Comparison of ENCODE assay signal across 9 cellular contexts in genomic region chr12:126069549-126070165, GRCh38.
DNase-seq lines count a peak whose midpoint lies in the region; ATAC-seq and TF ChIP-seq lines count a peak whose summit lies in the region.
"Had no signal": no experiment of that assay in that cellular context is flagged by ENCODE, and none has a peak within 500 bp of the region (broad histone marks: within the 10 kb centered on the region; RNA-seq: fewer than 3 reads in every experiment).

No MANE protein-coding gene starts in this region.

- H3K9me3 Mint-ChIP-seq in activated naive CD4-positive, alpha-beta T cell treated with anti-CD3 and anti-CD28 coated beads, Interleukin-2, amount 10 ng/mL, durations not matched to agents 7 days and 5 days: peaks cover 3% of the 10 kb centered on the region

- no peak for TF ChIP-seq EP300 in transverse colon (IDR thresholded peaks at IDR 0.05; ENCODE audit: low read depth)

- TF ChIP-seq CTCF in transverse colon (IDR thresholded peaks at IDR 0.05): peak; percentile 22 to 41 (median 32)

- 22 to 39% methylated on average over 2 to 4 of the region's 4 CpGs for WGBS in transverse colon (ENCODE audit: low coverage in 1 of 2), 2 donors

- H3K27me3 Mint-ChIP-seq in activated naive CD4-positive, alpha-beta T cell treated with anti-CD3 and anti-CD28 coated beads, Interleukin-2, amount 10 ng/mL, durations not matched to agents 7 days and 5 days: no peaks in the 10 kb centered on the region

- peak; percentile 46 for ATAC-seq in HG03095 (IDR thresholded peaks at IDR 0.05; ENCODE audit: unreplicated experiment)
- ATAC-seq: CD8-positive, alpha-beta T cell had no signal

- DNase-seq in NCI-H446 (lab: John Stamatoyannopoulos, UW) (peak; percentile 12 to 55), NCI-H446 treated with DMSO at 0.1 percent for 48 hours (lab: John Stamatoyannopoulos, UW) (no peak), NCI-H82 (lab: John Stamatoyannopoulos, UW) (peak; percentile 89), left kidney (ENCODE audit: low read depth, low spot score) (peak; percentile 68), transverse colon (peak; percentile 18), NCI-H226 (no peak)
- peak; percentile 67 for DNase-seq in activated naive CD4-positive, alpha-beta T cell treated with anti-CD3 and anti-CD28 coated beads, Interleukin-2, amount 10 ng/mL, durations not matched to agents 7 days and 5 days

- CTCF ChIA-PET in activated naive CD4-positive, alpha-beta T cell treated with anti-CD3 and anti-CD28 coated beads, Interleukin-2, amount 10 ng/mL, durations not matched to agents 7 days and 5 days (lab: Charles Lee): interaction anchor here (0.5 to 3.4 kb wide), 7 partner anchors 11 to 2000 kb away, joined by 3 to 17 read pairs (median 3); no protein-coding TSS in a partner anchor

- no peak for TF ChIP-seq POLR2A in transverse colon (IDR thresholded peaks at IDR 0.05)

- H3K9me3 ChIP-seq in transverse colon: peaks cover 7% of the 10 kb centered on the region in 2 donors

- H3K27ac Mint-ChIP-seq in activated naive CD4-positive, alpha-beta T cell treated with anti-CD3 and anti-CD28 coated beads, Interleukin-2, amount 10 ng/mL, durations not matched to agents 7 days and 5 days: no peak overlapping the region
- H3K27ac Mint-ChIP-seq: CD8-positive, alpha-beta T cell had no signal

- in situ Hi-C loops in transverse colon (cut with MboI; ENCODE audit: low pct_ligation_motif_present in 1 of 4, low pct_unique_long_range_greater_than_20kb in 1 of 4, low sequenced_read_pairs in 3 of 4): no loop called here

- no peaks in the 10 kb centered on the region for H3K4me1 ChIP-seq in transverse colon

- no peak overlapping the region for H3K4me3 Mint-ChIP-seq in activated naive CD4-positive, alpha-beta T cell treated with anti-CD3 and anti-CD28 coated beads, Interleukin-2, amount 10 ng/mL, durations not matched to agents 7 days and 5 days
- H3K4me3 Mint-ChIP-seq: CD8-positive, alpha-beta T cell had no signal

- no peaks in the 10 kb centered on the region for H3K36me3 Mint-ChIP-seq in activated naive CD4-positive, alpha-beta T cell treated with anti-CD3 and anti-CD28 coated beads, Interleukin-2, amount 10 ng/mL, durations not matched to agents 7 days and 5 days
- H3K36me3 Mint-ChIP-seq: CD8-positive, alpha-beta T cell had no signal

- no peak overlapping the region for H3K4me3 ChIP-seq in transverse colon

- intact Hi-C loops in transverse colon (cut with DNase I; ENCODE audit: low total_unique reads): no loop called here

- H3K36me3 ChIP-seq in transverse colon: no peaks in the 10 kb centered on the region

- no peaks in the 10 kb centered on the region for H3K4me1 Mint-ChIP-seq in activated naive CD4-positive, alpha-beta T cell treated with anti-CD3 and anti-CD28 coated beads, Interleukin-2, amount 10 ng/mL, durations not matched to agents 7 days and 5 days

- H3K27ac ChIP-seq in transverse colon: no peak overlapping the region

- H3K27me3 ChIP-seq in transverse colon: no peaks in the 10 kb centered on the region

Comparison
In these comparisons a context has a peak if more than half of its experiments do, and no peak if none do; other contexts are left out.
1. DNase-seq: peak in NCI-H446 (2 of 2), NCI-H82 (single experiment), activated naive CD4-positive, alpha-beta T cell treated with anti-CD3 and anti-CD28 coated beads, Interleukin-2, amount 10 ng/mL, durations not matched to agents 7 days and 5 days (single experiment), left kidney (single experiment) and transverse colon (single experiment); none in NCI-H446 treated with DMSO at 0.1 percent for 48 hours (single experiment) and NCI-H226 (single experiment).